Comparison of ENCODE assay signal across 14 cellular contexts in the genomic region with DNA sequence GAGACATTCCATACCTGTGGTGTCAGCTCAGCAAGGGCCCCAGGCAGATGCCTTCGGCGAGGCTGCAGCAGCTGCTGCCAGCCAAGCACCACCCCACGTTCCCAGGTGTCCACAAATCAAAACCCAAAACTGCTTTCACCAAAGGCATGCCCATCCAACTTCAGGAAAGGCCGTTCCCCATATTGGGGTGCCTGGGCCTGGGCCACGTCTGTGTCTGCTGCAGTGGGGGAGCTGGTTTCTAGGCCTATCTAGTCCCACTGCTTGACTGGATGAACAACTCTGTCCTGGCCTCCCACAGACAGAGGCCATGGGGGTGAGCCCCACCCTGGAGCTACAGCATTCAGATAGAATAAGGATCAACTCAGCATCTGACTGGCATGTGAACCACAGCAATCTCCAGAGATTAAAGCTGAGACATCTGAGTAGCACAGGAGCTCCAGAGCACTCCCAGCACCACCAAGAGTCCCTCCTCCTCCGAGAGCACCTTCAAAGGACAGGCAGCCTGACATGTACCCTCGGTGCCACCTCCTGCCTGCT. TPM values are rescaled to one million over a fixed set of nuclear protein-coding genes. Genes with fewer than 3 reads are reported as not detected.
"Had no signal": no experiment of that assay in that cellular context is flagged by ENCODE, and none has a peak within 500 bp of the region (broad histone marks: within the 10 kb centered on the region; RNA-seq: fewer than 3 reads in every experiment).

No MANE protein-coding gene starts in this region.

- FAIRE-seq: bronchial epithelial cell, frontal cortex, kidney had no signal

- H3K27me3 ChIP-seq: sigmoid colon, testis had no signal

- H3K4me1 Mint-ChIP-seq: naive thymus-derived CD8-positive, alpha-beta T cell; stimulated activated naive CD8-positive, alpha-beta T cell treated with anti-CD3 and anti-CD28 coated beads, Interleukin-15, amount 100 ng/mL, for 72 hours had no signal

- H3K36me3 ChIP-seq: heart right ventricle, sigmoid colon had no signal

- H3K9me3 ChIP-seq: sigmoid colon, testis had no signal

- H3K27ac Mint-ChIP-seq: activated CD8-positive, alpha-beta T cell treated with anti-CD3 and anti-CD28 coated beads, Interleukin-2, amount 10 ng/mL, durations not matched to agents 7 days and 5 days; naive thymus-derived CD8-positive, alpha-beta T cell; stimulated activated naive CD8-positive, alpha-beta T cell treated with anti-CD3 and anti-CD28 coated beads, Interleukin-15, amount 100 ng/mL, for 72 hours had no signal

- DNase-seq: activated CD4-positive, alpha-beta T cell treated with anti-CD3 and anti-CD28 coated beads for 48 hours; activated CD8-positive, alpha-beta memory T cell treated with anti-CD3 and anti-CD28 coated beads, Interleukin-2, amount 50 U/mL, for 48 hours; activated CD8-positive, alpha-beta T cell treated with anti-CD3 and anti-CD28 coated beads, Interleukin-2, amount 10 ng/mL, durations not matched to agents 7 days and 5 days; aorta; heart right ventricle; kidney; midbrain; naive thymus-derived CD8-positive, alpha-beta T cell; sigmoid colon; stimulated activated CD4-positive, alpha-beta T cell treated with anti-CD3 and anti-CD28 coated beads, Interleukin-4, amount 100 ng/mL, for 24 hours; stimulated activated naive CD8-positive, alpha-beta T cell treated with anti-CD3 and anti-CD28 coated beads, Interleukin-15, amount 100 ng/mL, for 72 hours; testis had no signal

- ATAC-seq: activated CD8-positive, alpha-beta T cell treated with anti-CD3 and anti-CD28 coated beads, Interleukin-2, amount 10 ng/mL, durations not matched to agents 7 days and 5 days; naive thymus-derived CD8-positive, alpha-beta T cell; stimulated activated naive CD8-positive, alpha-beta T cell treated with anti-CD3 and anti-CD28 coated beads, Interleukin-15, amount 100 ng/mL, for 72 hours had no signal

- H3K27ac ChIP-seq: heart right ventricle, sigmoid colon, testis had no signal

- H3K4me1 ChIP-seq: heart right ventricle, sigmoid colon, testis had no signal

- H3K4me3 ChIP-seq: heart right ventricle, sigmoid colon, testis had no signal

- H3K4me3 Mint-ChIP-seq: activated CD8-positive, alpha-beta T cell treated with anti-CD3 and anti-CD28 coated beads, Interleukin-2, amount 10 ng/mL, durations not matched to agents 7 days and 5 days; naive thymus-derived CD8-positive, alpha-beta T cell; stimulated activated naive CD8-positive, alpha-beta T cell treated with anti-CD3 and anti-CD28 coated beads, Interleukin-15, amount 100 ng/mL, for 72 hours had no signal

RNA-seq across cellular contexts. Expression of a gene that starts 37.0 kb away (rescaled TPM):
- total RNA-seq: bronchial epithelial cell had no signal
- polyA plus RNA-seq: naive thymus-derived CD8-positive, alpha-beta T cell had no signal
